In genomic region chr1:109740615-109741373, GRCh38 we compare ENCODE assay signal across 8 cellular contexts. TPM values are rescaled to one million over a fixed set of nuclear protein-coding genes. Genes with fewer than 3 reads are reported as not detected.
DNase-seq lines count a peak whose midpoint lies in the region; ATAC-seq and TF ChIP-seq lines count a peak whose summit lies in the region.

GSTM3 (minus strand) TSS chr1:109741038; CDS start chr1:109740287, 751 bp downstream.

- peaks cover 15% of the 10 kb centered on the region for H3K36me3 Mint-ChIP-seq in CD8-positive, alpha-beta T cell

- peaks cover 13% of the 10 kb centered on the region for H3K4me1 ChIP-seq in CD8-positive, alpha-beta T cell (ENCODE audit: insufficient read depth, low read length)
- H3K4me1 ChIP-seq in lower lobe of right lung (peaks cover 14% of the 10 kb centered on the region), testis (peaks cover 18% of the 10 kb centered on the region)

- 5 to 6% methylated on average over 4 to 10 of the region's 10 CpGs for WGBS in testis, 2 donors

- no peaks in the 10 kb centered on the region for H3K27me3 ChIP-seq in CD8-positive, alpha-beta T cell (ENCODE audit: insufficient read depth, low read length)
- H3K27me3 ChIP-seq in lower lobe of right lung (ENCODE audit: low read depth) (no peaks in the 10 kb centered on the region), testis (no peaks in the 10 kb centered on the region)

- POLR2A ChIA-PET in CD8-positive, alpha-beta T cell (lab: Charles Lee): interaction anchor here (1.2 kb wide), 1 partner anchor 9 kb away, joined by 5 read pairs; no protein-coding TSS in a partner anchor

- no peak for ATAC-seq in CD8-positive, alpha-beta T cell
- ATAC-seq in lower lobe of right lung: peak; percentile 48 to 51
- no peak for ATAC-seq in HG03108 (IDR thresholded peaks at IDR 0.05; ENCODE audit: unreplicated experiment)

- H3K27me3 Mint-ChIP-seq in CD8-positive, alpha-beta T cell (ENCODE audit: low read depth): peaks cover 5% of the 10 kb centered on the region

- intact Hi-C loops in CD8-positive, alpha-beta T cell (cut with DNase I, micrococcal nuclease): loop anchor here (1.0 to 5.0 kb wide), 6 partner anchors 53 to 258 kb away; partner anchors contain the start of genes AHCYL1 (in 1 of the 2), ATXN7L2 (in 1 of the 2), GSTM1 (in 1 of the 2) and GSTM4 (in 1 of the 2)
- intact Hi-C loops in lower lobe of right lung (cut with DNase I) (no loop called here), testis (cut with DNase I; ENCODE audit: low total_unique reads) (no loop called here)

- peak within 1 kb of the TSS; percentile 92 for H3K4me3 Mint-ChIP-seq in CD8-positive, alpha-beta T cell

- H3K4me3 ChIP-seq in CD8-positive, alpha-beta T cell (ENCODE audit: low read depth, low read length): peak within 1 kb of the TSS; percentile 82
- H3K4me3 ChIP-seq in lower lobe of right lung: peak within 1 kb of the TSS; percentile 77
- H3K4me3 ChIP-seq in testis: peak within 1 kb of the TSS; percentile 83 to 98

- no peaks in the 10 kb centered on the region for H3K9me3 Mint-ChIP-seq in CD8-positive, alpha-beta T cell

- DNase-seq in CD8-positive, alpha-beta T cell: no peak
- DNase-seq in Kasumi-1 (lab: John Stamatoyannopoulos, UW): peak; percentile 35 to 55
- peak; percentile 44 for DNase-seq in cerebellar cortex (ENCODE audit: low spot score)
- no peak for DNase-seq in lower lobe of right lung
- no peak for DNase-seq in testis
- no peak for DNase-seq in HuH-7.5 (ENCODE audit: low spot score)
- no peak for DNase-seq in stimulated activated CD8-positive, alpha-beta memory T cell treated with anti-CD3 and anti-CD28 coated beads, Interleukin-4, amount 100 ng/mL, for 48 hours

- no peaks in the 10 kb centered on the region for H3K9me3 ChIP-seq in CD8-positive, alpha-beta T cell (ENCODE audit: low read length)
- H3K9me3 ChIP-seq in lower lobe of right lung: no peaks in the 10 kb centered on the region
- no peaks in the 10 kb centered on the region for H3K9me3 ChIP-seq in testis

- peak within 1 kb of the TSS; percentile 89 for H3K27ac Mint-ChIP-seq in CD8-positive, alpha-beta T cell

- no peak for TF ChIP-seq CTCF in CD8-positive, alpha-beta T cell (IDR thresholded peaks at IDR 0.05)
- TF ChIP-seq CTCF in lower lobe of right lung (IDR thresholded peaks at IDR 0.05) (no peak), testis (IDR thresholded peaks at IDR 0.05) (no peak)

- CTCF ChIA-PET in CD8-positive, alpha-beta T cell (lab: Charles Lee): interaction anchor here (1.3 to 1.6 kb wide), 2 partner anchors 195 to 244 kb away, joined by 3 read pairs; partner anchors contain the start of gene AHCYL1

- no peaks in the 10 kb centered on the region for H3K36me3 ChIP-seq in CD8-positive, alpha-beta T cell (ENCODE audit: insufficient read depth, low read length)
- H3K36me3 ChIP-seq in lower lobe of right lung (no peaks in the 10 kb centered on the region), testis (ENCODE audit: low read depth, missing control alignments) (no peaks in the 10 kb centered on the region)

- no peak for TF ChIP-seq POLR2A in testis (IDR thresholded peaks at IDR 0.05)

- H3K27ac ChIP-seq in CD8-positive, alpha-beta T cell (ENCODE audit: low read depth, low read length): peak within 1 kb of the TSS; percentile 49
- H3K27ac ChIP-seq in lower lobe of right lung: peak within 1 kb of the TSS; percentile 72
- H3K27ac ChIP-seq in testis: peak within 1 kb of the TSS; percentile 92 to 95

- peaks cover 15% of the 10 kb centered on the region for H3K4me1 Mint-ChIP-seq in CD8-positive, alpha-beta T cell (ENCODE audit: low read depth)

RNA-seq across cellular contexts. Expression of gene GSTM3, which starts in this region (rescaled TPM):
- 10 to 100 TPM; 11.6 to 12.2 TPM for total RNA-seq in CD8-positive, alpha-beta T cell
- 18.5 TPM for total RNA-seq in lower lobe of right lung
- 100 to 1,000 TPM; 748 to 769 TPM for total RNA-seq in testis
- 1,464 TPM for polyA plus RNA-seq in testis (ENCODE audit: insufficient read depth, low read depth, low replicate concordance)

Comparison
In these comparisons a context has a peak if more than half of its experiments do, and no peak if none do; other contexts are left out.
1. RNA of gene GSTM3 (total RNA-seq): 748 to 769 TPM in testis; 18.5 TPM in lower lobe of right lung (single experiment) and 11.6 to 12.2 TPM in CD8-positive, alpha-beta T cell; every median in the first group is over 10 times any median in the second.
2. ATAC-seq: peak in lower lobe of right lung (2 of 2); none in CD8-positive, alpha-beta T cell (single experiment) and HG03108 (single experiment).
3. DNase-seq: peak in Kasumi-1 (2 of 2) and cerebellar cortex (single experiment); none in CD8-positive, alpha-beta T cell (0 of 7), lower lobe of right lung (single experiment), testis (single experiment), HuH-7.5 (single experiment) and stimulated activated CD8-positive, alpha-beta memory T cell treated with anti-CD3 and anti-CD28 coated beads, Interleukin-4, amount 100 ng/mL, for 48 hours (single experiment).
4. intact Hi-C loops: an anchor here in CD8-positive, alpha-beta T cell (1.0 to 5.0 kb wide); none called in lower lobe of right lung and testis.
5. Peak in every context shown above with its lines, with median percentiles within 50 percentile points of each other: H3K27ac ChIP-seq and H3K4me3 ChIP-seq.